9 cellular contexts compared by ENCODE assay signal in the genomic region with DNA sequence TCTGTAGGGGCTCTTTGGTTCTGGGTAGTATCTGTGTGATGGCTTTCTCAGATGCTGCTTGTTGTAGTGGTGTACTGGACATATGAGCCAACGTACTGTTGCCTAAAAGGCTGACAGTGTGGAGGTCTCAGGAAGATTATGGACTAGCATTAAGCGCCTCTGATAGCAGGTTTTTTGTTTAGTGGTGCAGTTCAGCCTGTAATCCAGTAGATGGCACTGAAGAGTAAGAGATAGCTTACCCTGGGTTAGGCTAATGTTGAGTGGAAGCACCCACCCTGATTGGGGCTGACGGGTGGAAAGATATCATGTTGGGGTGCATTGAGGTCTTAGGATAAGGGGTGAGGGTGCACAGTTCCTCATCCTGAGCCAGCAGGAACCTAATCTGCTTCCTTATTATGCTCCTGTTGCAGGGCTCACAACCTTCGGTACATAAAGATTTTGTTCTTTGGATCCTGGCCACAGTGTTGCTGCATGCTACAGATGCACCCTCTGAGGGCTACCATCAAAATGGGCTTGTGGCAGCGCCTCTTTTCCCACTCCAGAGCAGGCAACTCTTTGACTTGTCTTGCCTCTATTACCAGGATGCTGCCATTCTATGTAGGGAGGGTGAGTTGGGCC.
DNase-seq lines count a peak whose midpoint lies in the region; ATAC-seq and TF ChIP-seq lines count a peak whose summit lies in the region.
"Had no signal": no experiment of that assay in that cellular context is flagged by ENCODE, and none has a peak within 500 bp of the region (broad histone marks: within the 10 kb centered on the region; RNA-seq: fewer than 3 reads in every experiment).

No MANE protein-coding gene starts in this region.

- H3K4me2 ChIP-seq in GM23338 = no peak overlapping the region

- no peak overlapping the region for H2AFZ ChIP-seq in GM23338

- H3K9me3 ChIP-seq in SJCRH30 (replicated peaks) = peaks cover 42% of the 10 kb centered on the region
- H3K9me3 ChIP-seq in effector memory CD4-positive, alpha-beta T cell (ENCODE audit: control insufficient read depth, low read length) = peaks cover 5% of the 10 kb centered on the region

- ATAC-seq in GM23338 (peak; percentile 73), GM21381 (IDR thresholded peaks at IDR 0.05; ENCODE audit: unreplicated experiment) (no peak), GM19452 (IDR thresholded peaks at IDR 0.05; ENCODE audit: unreplicated experiment) (no peak)

- H3K27ac ChIP-seq in GM23338 (ENCODE audit: low read depth) = no peak overlapping the region
- H3K27ac ChIP-seq in SJCRH30 = no peak overlapping the region
- no peak overlapping the region for H3K27ac ChIP-seq in effector memory CD4-positive, alpha-beta T cell (ENCODE audit: insufficient read depth, low read length, poor library complexity, severe bottlenecking)

- peak; percentile 80 to 81 for TF ChIP-seq CTCF in GM23338 (conservative IDR thresholded peaks at IDR 0.05; ENCODE audit: low read depth in 2 of 2)

- no peaks in the 10 kb centered on the region for H4K20me1 ChIP-seq in GM23338 (replicated peaks; ENCODE audit: insufficient read depth)

- peaks cover 5% of the 10 kb centered on the region; the same call in 1 of the 2 replicates for H3K4me1 ChIP-seq in GM23338 (ENCODE audit: insufficient read depth)
- no peaks in the 10 kb centered on the region for H3K4me1 ChIP-seq in SJCRH30
- no peaks in the 10 kb centered on the region for H3K4me1 ChIP-seq in effector memory CD4-positive, alpha-beta T cell (ENCODE audit: control insufficient read depth, insufficient read depth, low read length, poor library complexity, severe bottlenecking)

- no peaks in the 10 kb centered on the region for H3K79me2 ChIP-seq in GM23338 (replicated peaks; ENCODE audit: insufficient read depth)

- H3K4me3 ChIP-seq in GM23338 = no peak overlapping the region
- no peak overlapping the region for H3K4me3 ChIP-seq in SJCRH30
- no peak overlapping the region for H3K4me3 ChIP-seq in effector memory CD4-positive, alpha-beta T cell (ENCODE audit: insufficient read depth, low read depth, low read length, poor library complexity, severe bottlenecking)

- peaks cover 27% of the 10 kb centered on the region for H3K36me3 Mint-ChIP-seq in GM23338 (ENCODE audit: low read depth)

- H3K27me3 Mint-ChIP-seq in GM23338 (ENCODE audit: insufficient read depth, low read depth, poor library complexity) = peaks cover 8% of the 10 kb centered on the region

- H3K4me1 Mint-ChIP-seq in GM23338 = no peaks in the 10 kb centered on the region

- H3K4me3 Mint-ChIP-seq in GM23338 = no peak overlapping the region

- H3K36me3 ChIP-seq in GM23338 (ENCODE audit: insufficient read depth) (0 out of 2 replicates have a peak, but pooled peaks cover 5% of the 10 kb centered on the region), SJCRH30 (no peaks in the 10 kb centered on the region)
- no peaks in the 10 kb centered on the region for H3K36me3 ChIP-seq in effector memory CD4-positive, alpha-beta T cell (ENCODE audit: control insufficient read depth, insufficient read depth, low read length)

- H3K27ac Mint-ChIP-seq in GM23338 = no peak overlapping the region

- DNase-seq in CMK (ENCODE audit: low read depth) (peak; percentile 7), GM23338 (ENCODE audit: low spot score) (peak; percentile 47), SJCRH30 (peak; percentile 44 to 83), iPS-NIHi11 (ENCODE audit: low spot score) (peak; percentile 43), NOMO-1 treated with dmso at 0.1 percent for 144 hours (lab: John Stamatoyannopoulos, UW; ENCODE audit: unreplicated experiment) (no peak)
- no peak for DNase-seq in effector memory CD4-positive, alpha-beta T cell
- DNase-seq: kidney glomerular epithelial cell had no signal

- peaks cover 8% of the 10 kb centered on the region; the same call in 1 of the 2 replicates for H3K9me2 ChIP-seq in GM23338 (ENCODE audit: insufficient read depth)

- H3K27me3 ChIP-seq in GM23338 (ENCODE audit: insufficient read depth) (no peaks in the 10 kb centered on the region), SJCRH30 (no peaks in the 10 kb centered on the region)
- no peaks in the 10 kb centered on the region for H3K27me3 ChIP-seq in effector memory CD4-positive, alpha-beta T cell (replicated peaks; ENCODE audit: control insufficient read depth, insufficient read depth, low read length, poor library complexity, severe bottlenecking)

- no peaks in the 10 kb centered on the region for H3F3A ChIP-seq in GM23338 (replicated peaks; ENCODE audit: low read depth)

- peaks cover 71% of the 10 kb centered on the region for H3K9me3 Mint-ChIP-seq in GM23338

TF ChIP-seq in GM23338, 12 proteins besides CTCF, POLR2A, EP300 and RAD21:
- TF ChIP-seq, protein P1, sequence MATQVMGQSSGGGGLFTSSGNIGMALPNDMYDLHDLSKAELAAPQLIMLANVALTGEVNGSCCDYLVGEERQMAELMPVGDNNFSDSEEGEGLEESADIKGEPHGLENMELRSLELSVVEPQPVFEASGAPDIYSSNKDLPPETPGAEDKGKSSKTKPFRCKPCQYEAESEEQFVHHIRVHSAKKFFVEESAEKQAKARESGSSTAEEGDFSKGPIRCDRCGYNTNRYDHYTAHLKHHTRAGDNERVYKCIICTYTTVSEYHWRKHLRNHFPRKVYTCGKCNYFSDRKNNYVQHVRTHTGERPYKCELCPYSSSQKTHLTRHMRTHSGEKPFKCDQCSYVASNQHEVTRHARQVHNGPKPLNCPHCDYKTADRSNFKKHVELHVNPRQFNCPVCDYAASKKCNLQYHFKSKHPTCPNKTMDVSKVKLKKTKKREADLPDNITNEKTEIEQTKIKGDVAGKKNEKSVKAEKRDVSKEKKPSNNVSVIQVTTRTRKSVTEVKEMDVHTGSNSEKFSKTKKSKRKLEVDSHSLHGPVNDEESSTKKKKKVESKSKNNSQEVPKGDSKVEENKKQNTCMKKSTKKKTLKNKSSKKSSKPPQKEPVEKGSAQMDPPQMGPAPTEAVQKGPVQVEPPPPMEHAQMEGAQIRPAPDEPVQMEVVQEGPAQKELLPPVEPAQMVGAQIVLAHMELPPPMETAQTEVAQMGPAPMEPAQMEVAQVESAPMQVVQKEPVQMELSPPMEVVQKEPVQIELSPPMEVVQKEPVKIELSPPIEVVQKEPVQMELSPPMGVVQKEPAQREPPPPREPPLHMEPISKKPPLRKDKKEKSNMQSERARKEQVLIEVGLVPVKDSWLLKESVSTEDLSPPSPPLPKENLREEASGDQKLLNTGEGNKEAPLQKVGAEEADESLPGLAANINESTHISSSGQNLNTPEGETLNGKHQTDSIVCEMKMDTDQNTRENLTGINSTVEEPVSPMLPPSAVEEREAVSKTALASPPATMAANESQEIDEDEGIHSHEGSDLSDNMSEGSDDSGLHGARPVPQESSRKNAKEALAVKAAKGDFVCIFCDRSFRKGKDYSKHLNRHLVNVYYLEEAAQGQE (IDR thresholded peaks at IDR 0.05; ENCODE audit: unreplicated experiment) = no peak
- TF ChIP-seq POLR2AphosphoS5 (IDR thresholded peaks at IDR 0.05; ENCODE audit: low read depth) (no peak), CREB1 (CRISPR knock-in tag; IDR thresholded peaks at IDR 0.05; ENCODE audit: low read depth) (no peak), NANOG (IDR thresholded peaks at IDR 0.05; ENCODE audit: borderline replicate concordance) (no peak)
- TF ChIP-seq, protein P2, sequence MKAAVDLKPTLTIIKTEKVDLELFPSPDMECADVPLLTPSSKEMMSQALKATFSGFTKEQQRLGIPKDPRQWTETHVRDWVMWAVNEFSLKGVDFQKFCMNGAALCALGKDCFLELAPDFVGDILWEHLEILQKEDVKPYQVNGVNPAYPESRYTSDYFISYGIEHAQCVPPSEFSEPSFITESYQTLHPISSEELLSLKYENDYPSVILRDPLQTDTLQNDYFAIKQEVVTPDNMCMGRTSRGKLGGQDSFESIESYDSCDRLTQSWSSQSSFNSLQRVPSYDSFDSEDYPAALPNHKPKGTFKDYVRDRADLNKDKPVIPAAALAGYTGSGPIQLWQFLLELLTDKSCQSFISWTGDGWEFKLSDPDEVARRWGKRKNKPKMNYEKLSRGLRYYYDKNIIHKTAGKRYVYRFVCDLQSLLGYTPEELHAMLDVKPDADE (IDR thresholded peaks at IDR 0.05) = no peak

Comparison
In these comparisons a context has a peak if more than half of its experiments do, and no peak if none do; other contexts are left out.
1. DNase-seq: peak in CMK (single experiment), GM23338 (single experiment), SJCRH30 (2 of 2) and iPS-NIHi11 (single experiment); none in effector memory CD4-positive, alpha-beta T cell (0 of 3) and NOMO-1 treated with dmso at 0.1 percent for 144 hours (single experiment).